Comparison of ENCODE assay signal across 28 cellular contexts in genomic region chr7:1354661-1355567, GRCh38.
DNase-seq lines count a peak whose midpoint lies in the region; ATAC-seq, FAIRE-seq and TF ChIP-seq lines count a peak whose summit lies in the region.
"Had no signal": no experiment of that assay in that cellular context is flagged by ENCODE, and none has a peak within 500 bp of the region (broad histone marks: within the 10 kb centered on the region; RNA-seq: fewer than 3 reads in every experiment).

No MANE protein-coding gene starts in this region.

- ATAC-seq in Right ventricle myocardium superior (ENCODE audit: poor library complexity) = no peak
- ATAC-seq in GM18505 (IDR thresholded peaks at IDR 0.05; ENCODE audit: unreplicated experiment) = no peak
- ATAC-seq: activated CD8-positive, alpha-beta T cell treated with anti-CD3 and anti-CD28 coated beads, Interleukin-2, amount 10 ng/mL, durations not matched to agents 7 days and 5 days; gastroesophageal sphincter; stimulated activated naive B cell treated with anti-CD40 and anti-IgM and Interleukin-4, amounts not matched to agents 10 μg/mL and 1 μg/mL and 100 μg/mL, for 72 hours; T-cell had no signal

- intact Hi-C loops in Right ventricle myocardium superior (cut with DNase I) (no loop called here), cardiac septum (cut with DNase I) (no loop called here)

- no peak for TF ChIP-seq POLR2A in GM18505 (IDR thresholded peaks at IDR 0.05; ENCODE audit: borderline replicate concordance, extremely low read depth, insufficient read depth, insufficient read length)

- H3K27ac Mint-ChIP-seq in chondrocyte (ENCODE audit: unreplicated experiment) = no peak overlapping the region
- H3K27ac Mint-ChIP-seq: activated CD8-positive, alpha-beta T cell treated with anti-CD3 and anti-CD28 coated beads, Interleukin-2, amount 10 ng/mL, durations not matched to agents 7 days and 5 days; stimulated activated naive B cell treated with anti-CD40 and anti-IgM and Interleukin-4, amounts not matched to agents 10 μg/mL and 1 μg/mL and 100 μg/mL, for 72 hours; T-cell had no signal

- H3K4me3 Mint-ChIP-seq in chondrocyte (ENCODE audit: unreplicated experiment) = no peak overlapping the region
- H3K4me3 Mint-ChIP-seq: activated CD8-positive, alpha-beta T cell treated with anti-CD3 and anti-CD28 coated beads, Interleukin-2, amount 10 ng/mL, durations not matched to agents 7 days and 5 days; stimulated activated naive B cell treated with anti-CD40 and anti-IgM and Interleukin-4, amounts not matched to agents 10 μg/mL and 1 μg/mL and 100 μg/mL, for 72 hours; T-cell had no signal

- peak; percentile 29 for DNase-seq in Right ventricle myocardium superior
- DNase-seq in cardiac septum (ENCODE audit: low spot score) = no peak
- peak; percentile 78 for DNase-seq in chondrocyte (ENCODE audit: low spot score)
- peak; percentile 23 for DNase-seq in mucosa of gallbladder (ENCODE audit: low spot score)
- DNase-seq in urothelium cell line (ENCODE audit: low spot score) = no peak
- DNase-seq in UCSD-AML1 (lab: John Stamatoyannopoulos, UW; ENCODE audit: unreplicated experiment) = no peak
- no peak for DNase-seq in OCI-M2 (lab: John Stamatoyannopoulos, UW; ENCODE audit: unreplicated experiment)
- DNase-seq: activated CD4-positive, CD25-positive, alpha-beta regulatory T cell treated with anti-CD3 and anti-CD28 coated beads, Interleukin-2, amount 50 U/mL, for 72 hours; activated CD8-positive, alpha-beta T cell treated with anti-CD3 and anti-CD28 coated beads, Interleukin-2, amount 10 ng/mL, durations not matched to agents 7 days and 5 days; activated naive CD4-positive, alpha-beta T cell; activated T-cell treated with anti-CD3 and anti-CD28 coated beads for 4 hours; amygdala; HCEC 1CT; hippocampal formation; mammary epithelial cell; NCI-H1092 treated with DMSO at 0.1 percent for 48 hours; NCI-H2029 treated with DMSO at 0.1 percent for 48 hours; NCI-H446; nucleus accumbens; OCI-M1; stimulated activated CD4-positive, alpha-beta T cell treated with anti-CD3 and anti-CD28 coated beads, Interleukin-4, amount 100 ng/mL, for 24 hours; stimulated activated naive B cell treated with anti-CD40 and anti-IgM and Interleukin-4, amounts not matched to agents 10 μg/mL and 1 μg/mL and 100 μg/mL, for 72 hours; T-cell had no signal

- TF ChIP-seq CTCF in chondrocyte (IDR thresholded peaks at IDR 0.05) = no peak

- H3K27me3 Mint-ChIP-seq in chondrocyte (ENCODE audit: low read depth) = peaks cover 18% of the 10 kb centered on the region

- no peaks in the 10 kb centered on the region for H3K9me3 Mint-ChIP-seq in chondrocyte (ENCODE audit: low read depth)
- H3K9me3 Mint-ChIP-seq: stimulated activated naive B cell treated with anti-CD40 and anti-IgM and Interleukin-4, amounts not matched to agents 10 μg/mL and 1 μg/mL and 100 μg/mL, for 72 hours; T-cell had no signal

- peak; percentile 93 for FAIRE-seq in urothelium cell line (lab: Jason Lieb, UNC)
- FAIRE-seq: D721Med, GM12891, TTC549 had no signal

- no peaks in the 10 kb centered on the region for H3K36me3 Mint-ChIP-seq in chondrocyte (ENCODE audit: low read depth)
- H3K36me3 Mint-ChIP-seq: stimulated activated naive B cell treated with anti-CD40 and anti-IgM and Interleukin-4, amounts not matched to agents 10 μg/mL and 1 μg/mL and 100 μg/mL, for 72 hours; T-cell had no signal

- no peaks in the 10 kb centered on the region for H3K4me1 Mint-ChIP-seq in chondrocyte (ENCODE audit: low read depth)
- H3K4me1 Mint-ChIP-seq: stimulated activated naive B cell treated with anti-CD40 and anti-IgM and Interleukin-4, amounts not matched to agents 10 μg/mL and 1 μg/mL and 100 μg/mL, for 72 hours; T-cell had no signal

Comparison
In these comparisons a context has a peak if more than half of its experiments do, and no peak if none do; other contexts are left out.
1. DNase-seq: peak in Right ventricle myocardium superior (single experiment), chondrocyte (single experiment) and mucosa of gallbladder (single experiment); none in cardiac septum (single experiment), urothelium cell line (single experiment), UCSD-AML1 (single experiment) and OCI-M2 (single experiment).